ENCODE assay signal across 15 cellular contexts in genomic region chr3:123941150-123941941, GRCh38. TPM values are rescaled to one million over a fixed set of nuclear protein-coding genes. Genes with fewer than 3 reads are reported as not detected.
DNase-seq lines count a peak whose midpoint lies in the region; ATAC-seq and TF ChIP-seq lines count a peak whose summit lies in the region.
"Had no signal": no experiment of that assay in that cellular context is flagged by ENCODE, and none has a peak within 500 bp of the region (broad histone marks: within the 10 kb centered on the region; RNA-seq: fewer than 3 reads in every experiment).

No MANE protein-coding gene starts in this region.

- no peak for ATAC-seq in Right ventricle myocardium superior (ENCODE audit: poor library complexity)
- ATAC-seq: natural killer cell had no signal

- H3K4me3 Mint-ChIP-seq in brain (no peak overlapping the region), mesothelial cell of epicardium (no peak overlapping the region)
- H3K4me3 Mint-ChIP-seq: activated naive CD4-positive, alpha-beta T cell treated with anti-CD3 and anti-CD28 coated beads, Interleukin-2, amount 10 ng/mL, durations not matched to agents 7 days and 5 days; immature natural killer cell; natural killer cell had no signal

- intact Hi-C loops in Right ventricle myocardium superior (cut with DNase I) = no loop called here

- DNase-seq in AG20443 (ENCODE audit: low spot score) (peak; percentile 14), mesothelial cell of epicardium (ENCODE audit: low spot score in 2 of 2, unreplicated experiment in 2 of 2) (no peak), GOT3 (lab: John Stamatoyannopoulos, UW) (no peak), Right ventricle myocardium superior (no peak)
- DNase-seq in stimulated activated CD4-positive, alpha-beta T cell treated with anti-CD3 and anti-CD28 coated beads, Interleukin-4, amount 100 ng/mL, for 4 hours = no peak
- DNase-seq in stimulated activated naive CD4-positive, alpha-beta T cell treated with Interleukin-2 at 50 U/mL for 16 hours (lab: John Stamatoyannopoulos, UW) = no peak
- DNase-seq: activated CD4-positive, alpha-beta T cell treated with anti-CD3 and anti-CD28 coated beads, Interleukin-2, amount 50 U/mL, for 48 hours; activated naive CD4-positive, alpha-beta T cell treated with anti-CD3 and anti-CD28 coated beads, Interleukin-2, amount 10 ng/mL, durations not matched to agents 7 days and 5 days; DMS153; immature natural killer cell; natural killer cell; NCI-H345; stimulated activated naive CD4-positive, alpha-beta T cell had no signal

- H3K27ac Mint-ChIP-seq in brain = no peak overlapping the region
- H3K27ac Mint-ChIP-seq in mesothelial cell of epicardium = no peak overlapping the region
- H3K27ac Mint-ChIP-seq: activated naive CD4-positive, alpha-beta T cell treated with anti-CD3 and anti-CD28 coated beads, Interleukin-2, amount 10 ng/mL, durations not matched to agents 7 days and 5 days; immature natural killer cell; natural killer cell had no signal

- peak; percentile 45; the same call in 1 of the 2 replicates for TF ChIP-seq CTCF in LNCAP (IDR thresholded peaks at IDR 0.05)
- peak; percentile 30 to 38 for TF ChIP-seq CTCF in brain (conservative IDR thresholded peaks at IDR 0.05)
- peak; percentile 17 for TF ChIP-seq CTCF in mesothelial cell of epicardium (IDR thresholded peaks at IDR 0.05; ENCODE audit: unreplicated experiment)

- H3K9me3 Mint-ChIP-seq in brain (no peaks in the 10 kb centered on the region), mesothelial cell of epicardium (no peaks in the 10 kb centered on the region)
- H3K9me3 Mint-ChIP-seq: activated naive CD4-positive, alpha-beta T cell treated with anti-CD3 and anti-CD28 coated beads, Interleukin-2, amount 10 ng/mL, durations not matched to agents 7 days and 5 days; immature natural killer cell; natural killer cell had no signal

- peaks cover 61% of the 10 kb centered on the region for H3K36me3 Mint-ChIP-seq in brain
- H3K36me3 Mint-ChIP-seq in mesothelial cell of epicardium = peaks cover 31% of the 10 kb centered on the region

- no peaks in the 10 kb centered on the region for H3K27me3 Mint-ChIP-seq in brain
- no peaks in the 10 kb centered on the region for H3K27me3 Mint-ChIP-seq in mesothelial cell of epicardium (ENCODE audit: low read depth)
- H3K27me3 Mint-ChIP-seq: activated naive CD4-positive, alpha-beta T cell treated with anti-CD3 and anti-CD28 coated beads, Interleukin-2, amount 10 ng/mL, durations not matched to agents 7 days and 5 days had no signal

- H3K4me1 Mint-ChIP-seq in brain (no peaks in the 10 kb centered on the region), mesothelial cell of epicardium (peaks cover 1% of the 10 kb centered on the region)
- H3K4me1 Mint-ChIP-seq: activated naive CD4-positive, alpha-beta T cell treated with anti-CD3 and anti-CD28 coated beads, Interleukin-2, amount 10 ng/mL, durations not matched to agents 7 days and 5 days; immature natural killer cell; natural killer cell had no signal

RNA-seq across cellular contexts. Expression of gene CCDC14, which starts 19.7 kb away (rescaled TPM):
- 13.9 TPM for polyA plus RNA-seq in brain (ENCODE audit: insufficient read depth, low read depth, low replicate concordance)
- total RNA-seq in mesothelial cell of epicardium (111 to 123 TPM (median 120 TPM) in 3 replicates), Right ventricle myocardium superior (6.8 TPM)

RNA-seq across cellular contexts. Expression of gene ROPN1, which starts 50.6 kb away (rescaled TPM):
- polyA plus RNA-seq in brain (ENCODE audit: insufficient read depth, low read depth, low replicate concordance) = not detected
- not detected in 3 replicates for total RNA-seq in mesothelial cell of epicardium
- not detected for total RNA-seq in Right ventricle myocardium superior
- total RNA-seq: natural killer cell had no signal
- polyA plus RNA-seq: immature natural killer cell had no signal

RNA-seq across cellular contexts. Expression of gene MYLK, which starts 57.2 kb away (rescaled TPM):
- polyA plus RNA-seq in brain (ENCODE audit: insufficient read depth, low read depth, low replicate concordance) = 24.3 TPM
- total RNA-seq in mesothelial cell of epicardium (13.3 to 14.3 TPM (median 13.6 TPM) in 3 replicates), Right ventricle myocardium superior (10.1 TPM)

Comparison
In these comparisons a context has a peak if more than half of its experiments do, and no peak if none do; other contexts are left out.
1. RNA of gene CCDC14, which starts 19.7 kb away (total RNA-seq): 111 to 123 TPM in mesothelial cell of epicardium; 6.8 TPM in Right ventricle myocardium superior (single experiment); every median in the first group is over 10 times any median in the second.
2. Peak in every context shown above with its lines, with median percentiles within 50 percentile points of each other: CTCF ChIP-seq.